In the genomic region with DNA sequence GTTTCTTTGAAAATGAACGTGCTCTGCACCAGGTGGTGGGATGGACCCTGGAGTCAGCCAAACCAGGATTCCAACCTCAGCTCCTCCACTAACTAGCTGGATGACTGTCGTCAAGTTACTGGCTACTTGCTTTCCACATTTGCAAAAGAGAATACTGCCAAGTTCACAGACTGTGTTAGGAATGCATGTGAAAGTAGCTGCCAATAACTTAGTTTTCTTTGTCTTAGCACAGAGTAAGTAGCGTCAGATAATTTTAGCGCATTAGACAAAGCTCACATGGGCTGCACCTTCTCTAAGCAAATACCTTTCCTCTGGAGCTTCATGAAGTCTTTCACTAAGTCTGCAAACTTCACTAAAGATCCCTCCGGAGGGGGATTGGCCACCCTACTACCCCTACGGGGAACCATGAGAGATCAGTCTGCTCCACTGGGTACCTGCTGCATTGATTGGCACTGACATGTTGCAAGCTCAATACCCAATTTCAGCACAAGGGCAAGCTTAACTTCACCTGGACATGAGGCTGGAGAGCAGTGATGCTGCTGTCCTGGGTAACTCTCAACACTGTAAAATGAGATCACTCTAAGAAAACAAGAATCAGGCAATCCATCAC, we compare ENCODE assay signal across 21 cellular contexts.
A peak's percentile ranks its signal among the peaks of the same experiment; 100 is the strongest.
DNase-seq lines count a peak whose midpoint lies in the region; ATAC-seq, FAIRE-seq and TF ChIP-seq lines count a peak whose summit lies in the region.
"Had no signal": no experiment of that assay in that cellular context is flagged by ENCODE, and none has a peak within 500 bp of the region (broad histone marks: within the 10 kb centered on the region; RNA-seq: fewer than 3 reads in every experiment).

No MANE protein-coding gene starts in this region.

- no peak for FAIRE-seq in K562 (lab: Jason Lieb, UNC)
- FAIRE-seq: A204.1, D721Med had no signal

- no peaks in the 10 kb centered on the region for H3K9me1 ChIP-seq in K562 (ENCODE audit: control insufficient read depth, insufficient read depth, low read length)

- H3K9me3 ChIP-seq in cardiac muscle cell (ENCODE audit: low read depth): no peaks in the 10 kb centered on the region
- H3K9me3 ChIP-seq in right cardiac atrium (ENCODE audit: control insufficient read depth, low read length): no peaks in the 10 kb centered on the region
- no peaks in the 10 kb centered on the region for H3K9me3 ChIP-seq in K562 (replicated peaks; ENCODE audit: control insufficient read depth, insufficient read depth, low read depth, low read length)
- H3K9me3 ChIP-seq in gastroesophageal sphincter: no peaks in the 10 kb centered on the region
- H3K9me3 ChIP-seq in thyroid gland: no peaks in the 10 kb centered on the region
- H3K9me3 ChIP-seq: MG63 had no signal

- POLR2A ChIA-PET in K562 (lab: Yijun Ruan, JAX): no interaction called here

- no peaks in the 10 kb centered on the region for H3K27me3 ChIP-seq in cardiac muscle cell
- no peaks in the 10 kb centered on the region for H3K27me3 ChIP-seq in right cardiac atrium (ENCODE audit: control insufficient read depth, insufficient read depth)
- no peaks in the 10 kb centered on the region for H3K27me3 ChIP-seq in K562 (ENCODE audit: control insufficient read depth in 2 of 2, insufficient read depth in 2 of 2, low read length in 2 of 2)
- no peaks in the 10 kb centered on the region for H3K27me3 ChIP-seq in gastroesophageal sphincter
- no peaks in the 10 kb centered on the region for H3K27me3 ChIP-seq in thyroid gland
- H3K27me3 ChIP-seq: MG63 had no signal

- peaks cover 20% of the 10 kb centered on the region for H3K4me1 ChIP-seq in cardiac muscle cell (ENCODE audit: low read depth)
- no peaks in the 10 kb centered on the region for H3K4me1 ChIP-seq in right cardiac atrium (ENCODE audit: control insufficient read depth, insufficient read depth, low read length)
- H3K4me1 ChIP-seq in K562 (replicated peaks in 1 of 2; ENCODE audit: control insufficient read depth in 2 of 2, insufficient read depth in 2 of 2, low read length in 2 of 2): no peaks in the 10 kb centered on the region
- H3K4me1 ChIP-seq in gastroesophageal sphincter: peaks cover 0 to 25% (median 15%) of the 10 kb centered on the region in 3 donors
- peaks cover 5 to 13% of the 10 kb centered on the region in 2 donors for H3K4me1 ChIP-seq in thyroid gland

- H3K4me3 ChIP-seq in cardiac muscle cell: no peak overlapping the region
- H3K4me3 ChIP-seq in right cardiac atrium (ENCODE audit: low read length): no peak overlapping the region
- H3K4me3 ChIP-seq in K562: no peak overlapping the region
- no peak overlapping the region for H3K4me3 ChIP-seq in gastroesophageal sphincter
- no peak overlapping the region for H3K4me3 ChIP-seq in thyroid gland (replicated peaks in 1 of 3)
- H3K4me3 ChIP-seq: MG63, PC-9 had no signal

- no peaks in the 10 kb centered on the region for H3K36me3 ChIP-seq in cardiac muscle cell
- H3K36me3 ChIP-seq in K562 (ENCODE audit: control insufficient read depth, insufficient read depth, low read length): no peaks in the 10 kb centered on the region; the same call in 2 of the 3 replicates
- H3K36me3 ChIP-seq in gastroesophageal sphincter: peaks cover 0 to 24% of the 10 kb centered on the region in 2 donors
- peaks cover 0 to 5% of the 10 kb centered on the region in 2 donors for H3K36me3 ChIP-seq in thyroid gland
- H3K36me3 ChIP-seq: MG63 had no signal

- no peaks in the 10 kb centered on the region for H3K79me2 ChIP-seq in K562 (ENCODE audit: control insufficient read depth, insufficient read depth, low read length)

- no peak overlapping the region for H3K9ac ChIP-seq in K562 (ENCODE audit: insufficient read depth in 1 of 2, low read depth in 2 of 2, low read length in 2 of 2)

- DNase-seq in cardiac muscle cell (ENCODE audit: low read depth in 1 of 2, low spot score in 1 of 2) (peak in 1 of 2 donors; percentile 13), right cardiac atrium (no peak), K562 (ENCODE audit: extremely low read depth in 1 of 4, low spot score in 3 of 4) (no peak), thyroid gland (peak in 1 of 2 donors; percentile 15), SW480 (ENCODE audit: low spot score) (no peak), GF-D8 (lab: John Stamatoyannopoulos, UW) (no peak)
- DNase-seq: DMS53, EL, H7, MG63, NCI-H1417, NCI-H187, NCI-H2227 treated with DMSO at 0.1 percent for 48 hours, NCI-H510A, PC-9, RPMI8226, SIG-M5 had no signal

- TF ChIP-seq RAD21 in K562 (CRISPR knock-in tag; conservative IDR thresholded peaks at IDR 0.05 in 1 of 2, IDR thresholded peaks at IDR 0.05 in 1 of 2): no peak

- 59% methylated on average over 6 of the region's 6 CpGs for WGBS in right cardiac atrium
- 59% methylated on average over 6 of the region's 6 CpGs for WGBS in K562 (ENCODE audit: insufficient coverage, low coverage, missing lambda C conversion rate)
- 25 to 40% methylated on average over 5 of the region's 6 CpGs for WGBS in gastroesophageal sphincter (ENCODE audit: low coverage in 1 of 2), 2 donors
- 33 to 44% methylated on average over 6 of the region's 6 CpGs for WGBS in thyroid gland, 2 donors

- no peak overlapping the region for H3K4me2 ChIP-seq in K562 (ENCODE audit: insufficient read depth, low read length)
- H3K4me2 ChIP-seq: PC-9 had no signal

- TF ChIP-seq EP300 in K562 (IDR thresholded peaks at IDR 0.05; ENCODE audit: low read length): no peak
- TF ChIP-seq EP300 in gastroesophageal sphincter (IDR thresholded peaks at IDR 0.05): no peak

- H4K20me1 ChIP-seq in K562 (replicated peaks; ENCODE audit: control insufficient read depth, insufficient read depth, low read length): no peaks in the 10 kb centered on the region

- in situ Hi-C loops in K562 (cut with MboI): loop anchor here (10.0 kb wide), 1 partner anchor 436 kb away; a partner anchor contains a TSS

- no peak for ATAC-seq in right cardiac atrium
- no peak for ATAC-seq in K562
- ATAC-seq in gastroesophageal sphincter: peak; percentile 49
- ATAC-seq in HG03565 (IDR thresholded peaks at IDR 0.05; ENCODE audit: unreplicated experiment): no peak

- intact Hi-C loops in right cardiac atrium (cut with DNase I) (loop anchor here in 1 of 4 donors (10.0 kb wide), 1 partner anchor 436 kb away; a partner anchor contains a TSS), K562 (cut with micrococcal nuclease) (loop anchor here (10.0 kb wide), 1 partner anchor 1496 kb away; a partner anchor contains a TSS), thyroid gland (cut with DNase I) (no loop called here)

- CTCF ChIA-PET in K562 (lab: Yijun Ruan, JAX; ENCODE audit: low intra/inter-chr PET ratio): no interaction called here

- TF ChIP-seq POLR2A in K562 (conservative IDR thresholded peaks at IDR 0.05) (no peak), gastroesophageal sphincter (IDR thresholded peaks at IDR 0.05) (no peak), thyroid gland (IDR thresholded peaks at IDR 0.05) (no peak)

- no peak for TF ChIP-seq CTCF in cardiac muscle cell (IDR thresholded peaks at IDR 0.05; ENCODE audit: low read depth, low read length)
- TF ChIP-seq CTCF in K562 (IDR thresholded peaks at IDR 0.05 in 2 of 3, conservative IDR thresholded peaks at IDR 0.05 in 1 of 3; ENCODE audit: insufficient read depth in 2 of 3, low read depth in 1 of 3, low read length in 3 of 3): no peak
- TF ChIP-seq CTCF in gastroesophageal sphincter (IDR thresholded peaks at IDR 0.05): no peak
- no peak for TF ChIP-seq CTCF in thyroid gland (IDR thresholded peaks at IDR 0.05)

- H3K27ac ChIP-seq in cardiac muscle cell (peak overlapping the region; percentile 10), right cardiac atrium (ENCODE audit: low read length) (no peak overlapping the region), K562 (ENCODE audit: extremely low read depth, low read depth, low read length) (no peak overlapping the region), gastroesophageal sphincter (peak overlapping the region; percentile 22 to 66 (median 56)), thyroid gland (peak overlapping the region in 2 of 3 donors; percentile 46 to 70)
- H3K27ac ChIP-seq: PC-9 had no signal

- H2AFZ ChIP-seq in K562 (ENCODE audit: low read depth, low read length): no peak overlapping the region
- H2AFZ ChIP-seq: PC-9 had no signal

- BruUV-seq in K562 (replicated peaks; lab: Mats Ljungman, UMichigan): no TSS peak

TF ChIP-seq in K562, 482 proteins besides CTCF, POLR2A, EP300 and RAD21:
- no peak for TF ChIP-seq ZBTB17 (CRISPR knock-in tag; IDR thresholded peaks at IDR 0.05)
- TF ChIP-seq, protein P1, sequence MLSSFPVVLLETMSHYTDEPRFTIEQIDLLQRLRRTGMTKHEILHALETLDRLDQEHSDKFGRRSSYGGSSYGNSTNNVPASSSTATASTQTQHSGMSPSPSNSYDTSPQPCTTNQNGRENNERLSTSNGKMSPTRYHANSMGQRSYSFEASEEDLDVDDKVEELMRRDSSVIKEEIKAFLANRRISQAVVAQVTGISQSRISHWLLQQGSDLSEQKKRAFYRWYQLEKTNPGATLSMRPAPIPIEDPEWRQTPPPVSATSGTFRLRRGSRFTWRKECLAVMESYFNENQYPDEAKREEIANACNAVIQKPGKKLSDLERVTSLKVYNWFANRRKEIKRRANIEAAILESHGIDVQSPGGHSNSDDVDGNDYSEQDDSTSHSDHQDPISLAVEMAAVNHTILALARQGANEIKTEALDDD (IDR thresholded peaks at IDR 0.05): 0 out of 2 replicates have a peak, but pooled peaks have one; percentile 13
- TF ChIP-seq ZNF444 (CRISPR knock-in tag; IDR thresholded peaks at IDR 0.05): no peak
- TF ChIP-seq FOXJ2 (tag; IDR thresholded peaks at IDR 0.05): no peak
- no peak for TF ChIP-seq SETDB1 (IDR thresholded peaks at IDR 0.05; ENCODE audit: low read length)

Comparison
In these comparisons a context has a peak if more than half of its experiments do, and no peak if none do; other contexts are left out.
1. H3K27ac ChIP-seq: peak in cardiac muscle cell (single experiment), gastroesophageal sphincter (4 of 4) and thyroid gland (2 of 3); none in right cardiac atrium (single experiment) and K562 (single experiment).